ENCODE assay signal across 17 cellular contexts in genomic region chr2:58974426-58974825, GRCh38.
DNase-seq lines count a peak whose midpoint lies in the region; ATAC-seq, FAIRE-seq and TF ChIP-seq lines count a peak whose summit lies in the region.
"Had no signal": no experiment of that assay in that cellular context is flagged by ENCODE, and none has a peak within 500 bp of the region (broad histone marks: within the 10 kb centered on the region; RNA-seq: fewer than 3 reads in every experiment).

No MANE protein-coding gene starts in this region.

- POLR2A ChIA-PET in SK-N-SH (lab: Yijun Ruan, JAX) (no interaction called here), K562 (lab: Yijun Ruan, JAX) (interaction anchor here (1.5 kb wide), 1 partner anchor 9 kb away, joined by 5 read pairs; no protein-coding TSS in a partner anchor)

- TF ChIP-seq EP300 in SK-N-SH (IDR thresholded peaks at IDR 0.05; ENCODE audit: borderline replicate concordance in 1 of 2, low read depth in 1 of 2, low read length in 1 of 2) (no peak), K562 (IDR thresholded peaks at IDR 0.05; ENCODE audit: low read length) (no peak)

- no peak for TF ChIP-seq CTCF in SK-N-SH (IDR thresholded peaks at IDR 0.05)
- no peak for TF ChIP-seq CTCF in K562 (IDR thresholded peaks at IDR 0.05 in 2 of 3, conservative IDR thresholded peaks at IDR 0.05 in 1 of 3; ENCODE audit: insufficient read depth in 2 of 3, low read depth in 1 of 3, low read length in 3 of 3)
- TF ChIP-seq CTCF in mesothelial cell of epicardium (IDR thresholded peaks at IDR 0.05; ENCODE audit: unreplicated experiment) = no peak

- no peak overlapping the region for H3K4me2 ChIP-seq in SK-N-SH
- no peak overlapping the region for H3K4me2 ChIP-seq in K562 (ENCODE audit: insufficient read depth, low read length)
- H3K4me2 ChIP-seq: A549 had no signal

- H3F3A ChIP-seq in SK-N-SH (replicated peaks; ENCODE audit: insufficient read depth) = no peaks in the 10 kb centered on the region

- no peaks in the 10 kb centered on the region for H3K9me3 Mint-ChIP-seq in mesothelial cell of epicardium
- H3K9me3 Mint-ChIP-seq: CD4-positive, alpha-beta T cell had no signal

- H3K9me2 ChIP-seq in SK-N-SH = no peaks in the 10 kb centered on the region

- TF ChIP-seq POLR2A in K562 (conservative IDR thresholded peaks at IDR 0.05) = no peak

- H4K20me1 ChIP-seq in SK-N-SH (ENCODE audit: insufficient read depth) = no peaks in the 10 kb centered on the region
- H4K20me1 ChIP-seq in K562 (replicated peaks; ENCODE audit: control insufficient read depth, insufficient read depth, low read length) = no peaks in the 10 kb centered on the region

- H3K9me3 ChIP-seq in SK-N-SH = no peaks in the 10 kb centered on the region
- no peaks in the 10 kb centered on the region for H3K9me3 ChIP-seq in K562 (replicated peaks; ENCODE audit: control insufficient read depth, insufficient read depth, low read depth, low read length)
- H3K9me3 ChIP-seq: A549 had no signal

- H2AFZ ChIP-seq in SK-N-SH (ENCODE audit: low read depth) (no peak overlapping the region), K562 (ENCODE audit: low read depth, low read length) (no peak overlapping the region)

- no peaks in the 10 kb centered on the region for H3K9me1 ChIP-seq in K562 (ENCODE audit: control insufficient read depth, insufficient read depth, low read length)

- H3K4me3 Mint-ChIP-seq in mesothelial cell of epicardium = no peak overlapping the region
- H3K4me3 Mint-ChIP-seq: CD4-positive, alpha-beta T cell; IgD-negative memory B cell had no signal

- H3K36me3 ChIP-seq in SK-N-SH (replicated peaks in 1 of 2; ENCODE audit: control insufficient read depth in 1 of 2, insufficient read depth in 2 of 2, low read length in 1 of 2) (no peaks in the 10 kb centered on the region), K562 (ENCODE audit: control insufficient read depth, insufficient read depth, low read length) (no peaks in the 10 kb centered on the region)

- H3K27ac ChIP-seq in SK-N-SH (ENCODE audit: low read depth in 2 of 2, low read length in 1 of 2) (no peak overlapping the region), K562 (ENCODE audit: extremely low read depth, low read depth, low read length) (no peak overlapping the region)
- H3K27ac ChIP-seq: 22Rv1, A549, C4-2B, HL-60 had no signal

- H3K9ac ChIP-seq in SK-N-SH (no peak overlapping the region), K562 (ENCODE audit: insufficient read depth in 1 of 2, low read depth in 2 of 2, low read length in 2 of 2) (no peak overlapping the region)

- H3K27ac Mint-ChIP-seq in mesothelial cell of epicardium = peak overlapping the region; percentile 88
- H3K27ac Mint-ChIP-seq: CD4-positive, alpha-beta T cell; IgD-negative memory B cell had no signal

- ATAC-seq in SK-N-SH treated with all-trans-retinoic acid at 6 μM for 48 hours (no peak), K562 (no peak), GM21723 (IDR thresholded peaks at IDR 0.05; ENCODE audit: unreplicated experiment) (no peak), HG02571 (IDR thresholded peaks at IDR 0.05; ENCODE audit: unreplicated experiment) (no peak)

- peaks cover 4% of the 10 kb centered on the region for H3K36me3 Mint-ChIP-seq in mesothelial cell of epicardium

- no TSS peak for BruUV-seq in K562 (replicated peaks; lab: Mats Ljungman, UMichigan)

- H3K27me3 ChIP-seq in SK-N-SH (ENCODE audit: insufficient read depth) (no peaks in the 10 kb centered on the region), K562 (ENCODE audit: control insufficient read depth in 2 of 2, insufficient read depth in 2 of 2, low read length in 2 of 2) (no peaks in the 10 kb centered on the region)

- peaks cover 71% of the 10 kb centered on the region for H3K4me1 Mint-ChIP-seq in mesothelial cell of epicardium
- H3K4me1 Mint-ChIP-seq: IgD-negative memory B cell had no signal

- WGBS in SK-N-SH (ENCODE audit: low lambda C conversion rate) = 29% methylated on average over 2 of the region's 2 CpGs
- 11% methylated on average over 2 of the region's 2 CpGs for WGBS in K562 (ENCODE audit: insufficient coverage, low coverage, missing lambda C conversion rate)

- CTCF ChIA-PET in SK-N-SH (lab: Yijun Ruan, JAX) = no interaction called here
- CTCF ChIA-PET in K562 (lab: Yijun Ruan, JAX; ENCODE audit: low intra/inter-chr PET ratio) = no interaction called here

- no peak for TF ChIP-seq RAD21 in SK-N-SH (IDR thresholded peaks at IDR 0.05; ENCODE audit: low read length)
- TF ChIP-seq RAD21 in K562 (CRISPR knock-in tag; conservative IDR thresholded peaks at IDR 0.05 in 1 of 2, IDR thresholded peaks at IDR 0.05 in 1 of 2) = no peak

- intact Hi-C loops in K562 (cut with micrococcal nuclease) = loop anchor here (10.0 kb wide), 1 partner anchor 210 kb away; no protein-coding TSS in a partner anchor

- H3K4me1 ChIP-seq in SK-N-SH (ENCODE audit: control insufficient read depth in 1 of 2, insufficient read depth in 2 of 2, low read depth in 1 of 2, low read length in 1 of 2) (peaks cover 0 to 12% of the 10 kb centered on the region in 2 experiments; a peak in 2 of 4 replicates), K562 (replicated peaks in 1 of 2; ENCODE audit: control insufficient read depth in 2 of 2, insufficient read depth in 2 of 2, low read length in 2 of 2) (no peaks in the 10 kb centered on the region)
- H3K4me1 ChIP-seq: A549 had no signal

- H3K79me2 ChIP-seq in SK-N-SH (ENCODE audit: insufficient read depth) (no peaks in the 10 kb centered on the region), K562 (ENCODE audit: control insufficient read depth, insufficient read depth, low read length) (no peaks in the 10 kb centered on the region)

- no peaks in the 10 kb centered on the region for H3K27me3 Mint-ChIP-seq in mesothelial cell of epicardium (ENCODE audit: low read depth)
- H3K27me3 Mint-ChIP-seq: CD4-positive, alpha-beta T cell; IgD-negative memory B cell had no signal

- no peak for DNase-seq in SK-N-SH
- DNase-seq in K562 (ENCODE audit: extremely low read depth in 1 of 4, low spot score in 3 of 4) = no peak
- no peak for DNase-seq in mesothelial cell of epicardium (ENCODE audit: low spot score in 2 of 2, unreplicated experiment in 2 of 2)
- no peak for DNase-seq in NCI-H2171 (lab: John Stamatoyannopoulos, UW)
- DNase-seq: AML-193; CD4-positive, alpha-beta T cell; GDM1; HCEC 1CT had no signal

- in situ Hi-C loops in K562 (cut with MboI) = no loop called here

- H3K4me3 ChIP-seq in SK-N-SH (ENCODE audit: low read depth in 2 of 2, low read length in 1 of 2) (no peak overlapping the region), K562 (no peak overlapping the region)
- H3K4me3 ChIP-seq: A549 had no signal

- no peak for FAIRE-seq in K562 (lab: Jason Lieb, UNC)
- FAIRE-seq: A549, GM12892 had no signal

TF ChIP-seq in SK-N-SH treated with all-trans-retinoic acid at 6 μM for 48 hours, 23 proteins besides CTCF, POLR2A, EP300 and RAD21:
- TF ChIP-seq ZNF8 (CRISPR knock-in tag; IDR thresholded peaks at IDR 0.05) (no peak), CREB5 (CRISPR knock-in tag; IDR thresholded peaks at IDR 0.05; ENCODE audit: low read depth) (0 out of 2 replicates have a peak, but pooled peaks have one; percentile 0)

TF ChIP-seq in SK-N-SH, 30 proteins besides CTCF, POLR2A, EP300 and RAD21 (continues in another document):
- TF ChIP-seq FOXM1 (IDR thresholded peaks at IDR 0.05; ENCODE audit: low read depth) = no peak
- TF ChIP-seq RXRA (IDR thresholded peaks at IDR 0.05; ENCODE audit: borderline replicate concordance, low read depth) = no peak
- no peak for TF ChIP-seq NRF1 (IDR thresholded peaks at IDR 0.05; ENCODE audit: low read depth, low read length)
- no peak for TF ChIP-seq MXI1 (IDR thresholded peaks at IDR 0.05; ENCODE audit: low read depth, low read length)
- TF ChIP-seq, protein P1, sequence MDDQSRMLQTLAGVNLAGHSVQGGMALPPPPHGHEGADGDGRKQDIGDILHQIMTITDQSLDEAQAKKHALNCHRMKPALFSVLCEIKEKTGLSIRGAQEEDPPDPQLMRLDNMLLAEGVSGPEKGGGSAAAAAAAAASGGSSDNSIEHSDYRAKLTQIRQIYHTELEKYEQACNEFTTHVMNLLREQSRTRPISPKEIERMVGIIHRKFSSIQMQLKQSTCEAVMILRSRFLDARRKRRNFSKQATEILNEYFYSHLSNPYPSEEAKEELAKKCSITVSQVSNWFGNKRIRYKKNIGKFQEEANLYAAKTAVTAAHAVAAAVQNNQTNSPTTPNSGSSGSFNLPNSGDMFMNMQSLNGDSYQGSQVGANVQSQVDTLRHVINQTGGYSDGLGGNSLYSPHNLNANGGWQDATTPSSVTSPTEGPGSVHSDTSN (IDR thresholded peaks at IDR 0.05) = no peak
- no peak for TF ChIP-seq YY1 (IDR thresholded peaks at IDR 0.05; ENCODE audit: low read depth)
- no peak for TF ChIP-seq RCOR1 (IDR thresholded peaks at IDR 0.05; ENCODE audit: low read length)
- TF ChIP-seq JUND (IDR thresholded peaks at IDR 0.05) = no peak

TF ChIP-seq in K562, 482 proteins besides CTCF, POLR2A, EP300 and RAD21 (continues in another document):
- TF ChIP-seq, protein P2, sequence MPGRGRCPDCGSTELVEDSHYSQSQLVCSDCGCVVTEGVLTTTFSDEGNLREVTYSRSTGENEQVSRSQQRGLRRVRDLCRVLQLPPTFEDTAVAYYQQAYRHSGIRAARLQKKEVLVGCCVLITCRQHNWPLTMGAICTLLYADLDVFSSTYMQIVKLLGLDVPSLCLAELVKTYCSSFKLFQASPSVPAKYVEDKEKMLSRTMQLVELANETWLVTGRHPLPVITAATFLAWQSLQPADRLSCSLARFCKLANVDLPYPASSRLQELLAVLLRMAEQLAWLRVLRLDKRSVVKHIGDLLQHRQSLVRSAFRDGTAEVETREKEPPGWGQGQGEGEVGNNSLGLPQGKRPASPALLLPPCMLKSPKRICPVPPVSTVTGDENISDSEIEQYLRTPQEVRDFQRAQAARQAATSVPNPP (IDR thresholded peaks at IDR 0.05; ENCODE audit: borderline replicate concordance, insufficient read depth, insufficient read length) = no peak
- TF ChIP-seq EGR1 (conservative IDR thresholded peaks at IDR 0.05) = no peak
- no peak for TF ChIP-seq EWSR1 (IDR thresholded peaks at IDR 0.05; ENCODE audit: borderline replicate concordance, low read depth, partially characterized antibody)
- TF ChIP-seq PYGO2 (tag; IDR thresholded peaks at IDR 0.05) = no peak
- TF ChIP-seq CEBPG (CRISPR knock-in tag; IDR thresholded peaks at IDR 0.05) = no peak
- TF ChIP-seq CEBPG (tag; conservative IDR thresholded peaks at IDR 0.05 in 1 of 2, IDR thresholded peaks at IDR 0.05 in 1 of 2) = peak in 1 of 2 experiments; percentile 73; a peak in 3 of 4 replicates
- no peak for TF ChIP-seq ZC3H11A (IDR thresholded peaks at IDR 0.05; ENCODE audit: low read depth, low read length)
- TF ChIP-seq NUFIP1 (IDR thresholded peaks at IDR 0.05; ENCODE audit: partially characterized antibody) = no peak
- no peak for TF ChIP-seq ZNF707 (CRISPR knock-in tag; conservative IDR thresholded peaks at IDR 0.05)
